ENCODE assay signal across 2 cellular contexts in the genomic region with DNA sequence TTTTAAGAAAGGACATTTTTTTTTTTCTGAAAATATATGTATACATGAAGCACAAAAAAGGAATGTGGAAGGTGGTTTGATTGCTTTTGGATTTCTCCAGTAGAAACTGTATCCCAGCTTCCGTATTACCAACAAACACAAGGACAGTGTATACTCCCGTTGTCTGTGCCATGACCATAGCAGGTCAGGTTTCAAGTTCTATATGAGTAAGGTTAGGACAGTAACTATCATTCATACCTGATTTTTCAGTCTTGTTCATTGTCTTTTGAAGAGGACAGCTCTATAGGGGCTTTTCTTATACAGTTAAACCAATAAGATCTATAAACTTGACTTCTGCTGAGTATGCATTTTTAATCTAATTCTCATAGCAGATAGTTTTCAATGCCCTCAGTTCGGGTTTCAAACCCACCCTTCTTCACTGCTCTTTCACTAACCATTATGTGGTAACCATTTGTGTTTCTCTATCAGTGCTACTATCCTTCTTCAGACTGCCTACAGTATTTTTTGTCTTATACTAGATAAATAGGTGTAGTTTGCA.
A peak's percentile ranks its signal among the peaks of the same experiment; 100 is the strongest.
TF ChIP-seq lines count a peak whose summit lies in the region.

No MANE protein-coding gene starts in this region.

TF ChIP-seq in HepG2, 621 proteins besides CTCF, POLR2A, EP300 and RAD21 (continues in another document):
- TF ChIP-seq ZNF230 (CRISPR knock-in tag; IDR thresholded peaks at IDR 0.05), result no peak
- TF ChIP-seq SATB2 (CRISPR knock-in tag; IDR thresholded peaks at IDR 0.05), result no peak
- TF ChIP-seq, protein P1, sequence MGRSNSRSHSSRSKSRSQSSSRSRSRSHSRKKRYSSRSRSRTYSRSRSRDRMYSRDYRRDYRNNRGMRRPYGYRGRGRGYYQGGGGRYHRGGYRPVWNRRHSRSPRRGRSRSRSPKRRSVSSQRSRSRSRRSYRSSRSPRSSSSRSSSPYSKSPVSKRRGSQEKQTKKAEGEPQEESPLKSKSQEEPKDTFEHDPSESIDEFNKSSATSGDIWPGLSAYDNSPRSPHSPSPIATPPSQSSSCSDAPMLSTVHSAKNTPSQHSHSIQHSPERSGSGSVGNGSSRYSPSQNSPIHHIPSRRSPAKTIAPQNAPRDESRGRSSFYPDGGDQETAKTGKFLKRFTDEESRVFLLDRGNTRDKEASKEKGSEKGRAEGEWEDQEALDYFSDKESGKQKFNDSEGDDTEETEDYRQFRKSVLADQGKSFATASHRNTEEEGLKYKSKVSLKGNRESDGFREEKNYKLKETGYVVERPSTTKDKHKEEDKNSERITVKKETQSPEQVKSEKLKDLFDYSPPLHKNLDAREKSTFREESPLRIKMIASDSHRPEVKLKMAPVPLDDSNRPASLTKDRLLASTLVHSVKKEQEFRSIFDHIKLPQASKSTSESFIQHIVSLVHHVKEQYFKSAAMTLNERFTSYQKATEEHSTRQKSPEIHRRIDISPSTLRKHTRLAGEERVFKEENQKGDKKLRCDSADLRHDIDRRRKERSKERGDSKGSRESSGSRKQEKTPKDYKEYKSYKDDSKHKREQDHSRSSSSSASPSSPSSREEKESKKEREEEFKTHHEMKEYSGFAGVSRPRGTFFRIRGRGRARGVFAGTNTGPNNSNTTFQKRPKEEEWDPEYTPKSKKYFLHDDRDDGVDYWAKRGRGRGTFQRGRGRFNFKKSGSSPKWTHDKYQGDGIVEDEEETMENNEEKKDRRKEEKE (IDR thresholded peaks at IDR 0.05), result no peak
- no peak for TF ChIP-seq ZNF646 (CRISPR knock-in tag; IDR thresholded peaks at IDR 0.05)
- peak; percentile 28 for TF ChIP-seq AGO2 (optimal IDR thresholded peaks at IDR 0.05; ENCODE audit: low read depth, low read length)
- no peak for TF ChIP-seq KAT8 (CRISPR knock-in tag; IDR thresholded peaks at IDR 0.05)
- TF ChIP-seq NR2F1 (CRISPR knock-in tag; IDR thresholded peaks at IDR 0.05), result no peak
- no peak for TF ChIP-seq SIN3A (IDR thresholded peaks at IDR 0.05; ENCODE audit: borderline replicate concordance, low read depth, low read length)
- TF ChIP-seq, protein P2, sequence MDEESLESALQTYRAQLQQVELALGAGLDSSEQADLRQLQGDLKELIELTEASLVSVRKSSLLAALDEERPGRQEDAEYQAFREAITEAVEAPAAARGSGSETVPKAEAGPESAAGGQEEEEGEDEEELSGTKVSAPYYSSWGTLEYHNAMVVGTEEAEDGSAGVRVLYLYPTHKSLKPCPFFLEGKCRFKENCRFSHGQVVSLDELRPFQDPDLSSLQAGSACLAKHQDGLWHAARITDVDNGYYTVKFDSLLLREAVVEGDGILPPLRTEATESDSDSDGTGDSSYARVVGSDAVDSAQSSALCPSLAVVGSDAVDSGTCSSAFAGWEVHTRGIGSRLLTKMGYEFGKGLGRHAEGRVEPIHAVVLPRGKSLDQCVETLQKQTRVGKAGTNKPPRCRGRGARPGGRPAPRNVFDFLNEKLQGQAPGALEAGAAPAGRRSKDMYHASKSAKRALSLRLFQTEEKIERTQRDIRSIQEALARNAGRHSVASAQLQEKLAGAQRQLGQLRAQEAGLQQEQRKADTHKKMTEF (CRISPR knock-in tag; IDR thresholded peaks at IDR 0.05), result no peak
- peak; percentile 94 for TF ChIP-seq MAFF (IDR thresholded peaks at IDR 0.05; ENCODE audit: low read depth, low read length)
- TF ChIP-seq, protein P3, sequence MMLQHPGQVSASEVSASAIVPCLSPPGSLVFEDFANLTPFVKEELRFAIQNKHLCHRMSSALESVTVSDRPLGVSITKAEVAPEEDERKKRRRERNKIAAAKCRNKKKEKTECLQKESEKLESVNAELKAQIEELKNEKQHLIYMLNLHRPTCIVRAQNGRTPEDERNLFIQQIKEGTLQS (CRISPR knock-in tag; IDR thresholded peaks at IDR 0.05), result no peak

TF ChIP-seq in IMR-90, 13 proteins besides CTCF, POLR2A, EP300 and RAD21:
- TF ChIP-seq ELK1 (IDR thresholded peaks at IDR 0.05; ENCODE audit: borderline replicate concordance, low read depth, low read length), result no peak
- TF ChIP-seq MAFK (IDR thresholded peaks at IDR 0.05; ENCODE audit: low read depth, low read length), result peak; percentile 97
- no peak for TF ChIP-seq MXI1 (IDR thresholded peaks at IDR 0.05; ENCODE audit: borderline replicate concordance, low read depth, low read length)
- TF ChIP-seq, protein P4, sequence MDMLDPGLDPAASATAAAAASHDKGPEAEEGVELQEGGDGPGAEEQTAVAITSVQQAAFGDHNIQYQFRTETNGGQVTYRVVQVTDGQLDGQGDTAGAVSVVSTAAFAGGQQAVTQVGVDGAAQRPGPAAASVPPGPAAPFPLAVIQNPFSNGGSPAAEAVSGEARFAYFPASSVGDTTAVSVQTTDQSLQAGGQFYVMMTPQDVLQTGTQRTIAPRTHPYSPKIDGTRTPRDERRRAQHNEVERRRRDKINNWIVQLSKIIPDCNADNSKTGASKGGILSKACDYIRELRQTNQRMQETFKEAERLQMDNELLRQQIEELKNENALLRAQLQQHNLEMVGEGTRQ (IDR thresholded peaks at IDR 0.05; ENCODE audit: low read depth, low read length), result no peak
TF ChIP-seq in IMR-90: peak in this region for 1.
